In the genomic region with DNA sequence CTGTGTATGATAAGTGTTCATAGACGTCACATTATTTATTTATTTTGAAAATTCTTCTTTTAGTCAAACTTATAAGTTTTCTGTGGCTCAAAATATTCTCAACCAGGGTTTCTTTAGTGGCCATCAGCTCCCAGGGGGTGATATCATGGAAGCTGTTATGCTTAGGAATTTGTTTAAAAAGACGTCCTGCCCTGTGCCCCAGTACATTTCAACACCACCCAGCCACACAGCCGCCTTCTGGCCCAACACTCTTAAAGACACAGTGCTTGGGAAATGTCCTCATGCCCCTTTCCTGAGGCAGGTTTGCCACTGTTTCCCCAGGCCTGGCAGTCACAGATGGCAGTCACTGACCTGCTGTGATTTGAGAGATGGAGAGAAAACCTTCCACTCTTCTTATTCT, we compare ENCODE assay signal across 15 cellular contexts. TPM values are rescaled to one million over a fixed set of nuclear protein-coding genes. Genes with fewer than 3 reads are reported as not detected.
A peak's percentile ranks its signal among the peaks of the same experiment; 100 is the strongest.
DNase-seq lines count a peak whose midpoint lies in the region; ATAC-seq, FAIRE-seq and TF ChIP-seq lines count a peak whose summit lies in the region.
"Had no signal": no experiment of that assay in that cellular context is flagged by ENCODE, and none has a peak within 500 bp of the region (broad histone marks: within the 10 kb centered on the region; RNA-seq: fewer than 3 reads in every experiment).

No MANE protein-coding gene starts in this region.

- no peak overlapping the region for H3K56ac ChIP-seq in H1 (replicated peaks; ENCODE audit: insufficient read length, low read depth, low read length)

- no peak overlapping the region for H3K4me2 ChIP-seq in H1 (ENCODE audit: insufficient read depth in 1 of 2, low read depth in 2 of 2, low read length in 2 of 2)

- H2AK5ac ChIP-seq in H1 (ENCODE audit: low read depth, low read length) = no peak overlapping the region

- no peak overlapping the region for H2BK120ac ChIP-seq in H1 (replicated peaks; ENCODE audit: low read depth, low read length)

- H2BK5ac ChIP-seq in H1 (ENCODE audit: low read depth, low read length) = no peak overlapping the region

- no peak overlapping the region for H3K23ac ChIP-seq in H1 (ENCODE audit: insufficient read length)

- H3K27me3 ChIP-seq in H1 (replicated peaks in 1 of 4; ENCODE audit: control insufficient read depth in 3 of 4, extremely low read depth in 1 of 4, insufficient read depth in 3 of 4, low read length in 3 of 4) (no peaks in the 10 kb centered on the region; a peak in 1 of 7 replicates), liver (ENCODE audit: control insufficient read depth in 4 of 4, insufficient read depth in 4 of 4, low read length in 3 of 4) (no peaks in the 10 kb centered on the region), tibial nerve (no peaks in the 10 kb centered on the region)
- H3K27me3 ChIP-seq: pancreas, SJSA1 had no signal

- no peak overlapping the region for H2BK20ac ChIP-seq in H1 (ENCODE audit: low read length)

- H2BK12ac ChIP-seq in H1 (ENCODE audit: low read depth, low read length) = no peak overlapping the region

- no peak for TF ChIP-seq EP300 in H1 (IDR thresholded peaks at IDR 0.05; ENCODE audit: borderline replicate concordance in 1 of 2, low read depth in 2 of 2, low read length in 2 of 2)
- no peak for TF ChIP-seq EP300 in tibial nerve (IDR thresholded peaks at IDR 0.05)

- H3K4me3 ChIP-seq in H1 (ENCODE audit: extremely low read depth in 1 of 4, insufficient read depth in 2 of 4, low read depth in 3 of 4, low read length in 4 of 4) (no peak overlapping the region), liver (ENCODE audit: low read depth in 1 of 3, low read length in 3 of 3) (no peak overlapping the region), tibial nerve (no peak overlapping the region)
- H3K4me3 ChIP-seq: pancreas, SJSA1 had no signal

- WGBS in H1 (ENCODE audit: extremely low coverage in 1 of 2, insufficient coverage in 1 of 2, insufficient read length in 1 of 2, insufficient replicate concordance in 2 of 2, low coverage in 1 of 2, low lambda C conversion rate in 2 of 2, missing lambda C conversion rate in 1 of 2), 2 experiments = 79% methylated on average over 3 of the region's 3 CpGs; no CpG with 5 or more reads in 1 of the 2 experiments
- WGBS in liver = 29% methylated on average over 3 of the region's 3 CpGs
- 28 to 36% methylated on average over 3 of the region's 3 CpGs for WGBS in tibial nerve, 2 donors

- H3K36me3 ChIP-seq in H1 (ENCODE audit: control insufficient read depth in 2 of 4, insufficient read depth in 4 of 4, low read length in 3 of 4) (no peaks in the 10 kb centered on the region), liver (ENCODE audit: control insufficient read depth in 4 of 4, insufficient read depth in 3 of 4, low read depth in 1 of 4, low read length in 3 of 4) (no peaks in the 10 kb centered on the region), tibial nerve (no peaks in the 10 kb centered on the region)
- H3K36me3 ChIP-seq: pancreas had no signal

- peaks cover 4 to 13% (median 8%) of the 10 kb centered on the region in 4 experiments; a peak in 6 of 7 replicates for H3K4me1 ChIP-seq in H1 (replicated peaks in 1 of 4; ENCODE audit: control insufficient read depth in 3 of 4, insufficient read depth in 4 of 4, low read length in 3 of 4)
- peaks cover 0 to 61% (median 46%) of the 10 kb centered on the region in 4 donors for H3K4me1 ChIP-seq in liver (ENCODE audit: control insufficient read depth in 4 of 4, insufficient read depth in 4 of 4, low read length in 3 of 4)
- H3K4me1 ChIP-seq in tibial nerve = peaks cover 0 to 82% (median 19%) of the 10 kb centered on the region in 4 donors

- CTCF ChIA-PET in H1 (lab: Charles Lee; ENCODE audit: partially characterized antibody) = interaction anchor here (0.7 to 7.8 kb wide), 10 partner anchors 9 to 242 kb away, joined by 3 to 88 read pairs (median 5); no protein-coding TSS in a partner anchor

- H3K9me3 ChIP-seq in H1 (ENCODE audit: insufficient read depth in 2 of 2, low read depth in 1 of 2, low read length in 1 of 2) = no peaks in the 10 kb centered on the region
- no peaks in the 10 kb centered on the region for H3K9me3 ChIP-seq in liver (ENCODE audit: control insufficient read depth in 4 of 4, low read length in 3 of 4)
- no peaks in the 10 kb centered on the region for H3K9me3 ChIP-seq in tibial nerve
- H3K9me3 ChIP-seq: pancreas, SJSA1 had no signal

- no peak overlapping the region for H4K5ac ChIP-seq in H1 (ENCODE audit: insufficient read length, low read depth, low read length)

- no peak for FAIRE-seq in H1 (lab: Jason Lieb, UNC)
- FAIRE-seq: GM18507, pancreas had no signal

- TF ChIP-seq POLR2A in H1 (IDR thresholded peaks at IDR 0.05; ENCODE audit: control extremely low read depth in 1 of 2, low read depth in 2 of 2, low read length in 2 of 2) = no peak
- no peak for TF ChIP-seq POLR2A in tibial nerve (IDR thresholded peaks at IDR 0.05)

- TF ChIP-seq RAD21 in H1 (IDR thresholded peaks at IDR 0.05 in 1 of 2, conservative IDR thresholded peaks at IDR 0.05 in 1 of 2; ENCODE audit: low read depth in 2 of 2, low read length in 2 of 2) (no peak), liver (IDR thresholded peaks at IDR 0.05) (no peak)

- peak; percentile 70 for DNase-seq in GM03348 (ENCODE audit: low spot score)
- no peak for DNase-seq in H1 (ENCODE audit: low read depth in 1 of 2, low spot score in 2 of 2)
- DNase-seq in tibial nerve (ENCODE audit: low spot score in 2 of 2) = peak in 1 of 2 donors; percentile 55
- DNase-seq in RKO (ENCODE audit: low spot score) = no peak
- DNase-seq in cerebellar nuclear complex (lab: John Stamatoyannopoulos, UW) = no peak
- DNase-seq: erythroblast; Kasumi-1; NCI-H1930; pancreas; stimulated activated CD4-positive, alpha-beta T cell treated with anti-CD3 and anti-CD28 coated beads, Interleukin-1b, Interleukin-23, amount 100 ng/mL, for 48 hours had no signal

- H3K18ac ChIP-seq in H1 (ENCODE audit: extremely low read depth, low read length) = no peak overlapping the region

- no peak overlapping the region for H3K4ac ChIP-seq in H1 (replicated peaks; ENCODE audit: insufficient read length, low read depth, low read length)

- H3K9ac ChIP-seq in H1 (replicated peaks in 1 of 4; ENCODE audit: extremely low read depth in 1 of 4, low read depth in 3 of 4, low read length in 3 of 4) = no peak overlapping the region
- peak overlapping the region in 1 of 2 donors; percentile 37 for H3K9ac ChIP-seq in liver (ENCODE audit: low read depth in 1 of 2, low read length in 2 of 2)

- H3K23me2 ChIP-seq in H1 (ENCODE audit: low read depth, low read length) = peaks cover 2% of the 10 kb centered on the region; the same call in 1 of the 2 replicates

- ATAC-seq in GM19452 (IDR thresholded peaks at IDR 0.05; ENCODE audit: unreplicated experiment) = no peak
- ATAC-seq: pancreas had no signal

- H3K27ac ChIP-seq in H1 (ENCODE audit: low read depth, low read length) (no peak overlapping the region), liver (ENCODE audit: low read depth in 1 of 2, low read length in 2 of 2) (peak overlapping the region in 1 of 2 donors; percentile 48), tibial nerve (peak overlapping the region in 3 of 4 donors; percentile 33 to 63 (median 46))
- H3K27ac ChIP-seq: SJSA1 had no signal

- POLR2A ChIA-PET in H1 (lab: Charles Lee; ENCODE audit: partially characterized antibody) = interaction anchor here (1.0 kb wide), 1 partner anchor 9 kb away, joined by 3 read pairs; no protein-coding TSS in a partner anchor

- H2BK15ac ChIP-seq in H1 (ENCODE audit: low read length) = 0 out of 2 replicates have a peak overlapping the region, but pooled peaks have one; percentile 36

- H3K79me2 ChIP-seq in H1 (ENCODE audit: control insufficient read depth in 1 of 2, insufficient read depth in 2 of 2, low read length in 2 of 2) = no peaks in the 10 kb centered on the region

- no peak overlapping the region for H4K91ac ChIP-seq in H1 (replicated peaks; ENCODE audit: insufficient read length, low read length)

- no peaks in the 10 kb centered on the region for H3K79me1 ChIP-seq in H1 (ENCODE audit: low read depth, low read length)

- no peak overlapping the region for H4K8ac ChIP-seq in H1 (ENCODE audit: extremely low read depth, insufficient read depth, low read length)

- H2AFZ ChIP-seq in H1 (ENCODE audit: low read length) = no peak overlapping the region

- TF ChIP-seq CTCF in H1 (IDR thresholded peaks at IDR 0.05; ENCODE audit: control extremely low read depth in 1 of 3, insufficient read depth in 1 of 3, low read depth in 1 of 3, low read length in 3 of 3) (no peak), liver (IDR thresholded peaks at IDR 0.05; ENCODE audit: low read depth, low read length, missing input control) (no peak), tibial nerve (IDR thresholded peaks at IDR 0.05) (no peak)

- H4K20me1 ChIP-seq in H1 (replicated peaks in 1 of 2; ENCODE audit: control insufficient read depth in 1 of 2, insufficient read depth in 2 of 2, low read length in 2 of 2) = peaks cover 2% of the 10 kb centered on the region in 2 experiments

- H3K14ac ChIP-seq in H1 (ENCODE audit: insufficient read length) = no peak overlapping the region

RNA-seq across cellular contexts. Expression of gene TSKU, which starts 19.9 kb away (rescaled TPM):
- total RNA-seq in H1 (2021; fragmentation: NEBNext Ultra II Directional; extraction: Animal tissue kit (Norgen Biotek cat#: 25700)) = 22.8 TPM in 2 replicates
- polyA plus RNA-seq in H1 (2011; rRNA removed) (28.4 and 40.7 TPM in 2 replicates), liver (100 to 1,000 TPM in 1 of 2 donors, 10 to 100 TPM in 1; 58.3 to 492 TPM)
- 18.1 TPM for polyA plus RNA-seq in H1 (2011; cell fraction: cytosol; rRNA removed)
- polyA plus RNA-seq in H1 (2011; cell fraction: nucleus; rRNA removed) = 34.2 TPM
- polyA plus RNA-seq in H1 (2012, experiment 1 of 2) = 15.8 to 27.1 TPM (median 20.7 TPM) in 4 replicates
- 22.0 TPM for polyA plus RNA-seq in H1 (2012, experiment 2 of 2)
- 21.4 TPM for polyA plus RNA-seq in H1 (2013, experiment 1 of 2)
- polyA plus RNA-seq in H1 (2013, experiment 2 of 2) = 23.8 TPM
- 21.7 and 33.3 TPM in 2 replicates for polyA minus RNA-seq in H1 (2011; rRNA and poly(A)+ RNA removed)
- 17.2 TPM for polyA minus RNA-seq in H1 (2011; cell fraction: cytosol; rRNA and poly(A)+ RNA removed)
- polyA minus RNA-seq in H1 (2011; cell fraction: nucleus; rRNA and poly(A)+ RNA removed) = 27.5 TPM
- total RNA-seq in liver (10 to 100 TPM in 1 of 2 donors, 1 to 10 TPM in 1; 3.3 to 33.7 TPM), tibial nerve (100 to 1,000 TPM; 140 to 385 (median 202) TPM)
- total RNA-seq: mononuclear cell had no signal

RNA-seq across cellular contexts. Expression of gene ACER3, which starts 57.7 kb away (rescaled TPM):
- 16.2 and 17.1 TPM in 2 replicates for total RNA-seq in H1 (2021; fragmentation: NEBNext Ultra II Directional; extraction: Animal tissue kit (Norgen Biotek cat#: 25700))
- polyA plus RNA-seq in H1 (2011; rRNA removed) (3.5 and 5.7 TPM in 2 replicates), liver (1 to 10 TPM; 1.9 to 4.5 TPM)
- 6.6 TPM for polyA plus RNA-seq in H1 (2011; cell fraction: cytosol; rRNA removed)
- polyA plus RNA-seq in H1 (2011; cell fraction: nucleus; rRNA removed) = 5.5 TPM
- 6.8 to 10.6 TPM (median 7.7 TPM) in 4 replicates for polyA plus RNA-seq in H1 (2012, experiment 1 of 2)
- polyA plus RNA-seq in H1 (2012, experiment 2 of 2) = 1.5 TPM
- 8.1 TPM for polyA plus RNA-seq in H1 (2013, experiment 1 of 2)
- 9.6 TPM for polyA plus RNA-seq in H1 (2013, experiment 2 of 2)
- polyA minus RNA-seq in H1 (2011; rRNA and poly(A)+ RNA removed) = 16.1 and 22.3 TPM in 2 replicates
- 10.6 TPM for polyA minus RNA-seq in H1 (2011; cell fraction: cytosol; rRNA and poly(A)+ RNA removed)
- polyA minus RNA-seq in H1 (2011; cell fraction: nucleus; rRNA and poly(A)+ RNA removed) = 19.4 TPM
- total RNA-seq in liver (1 to 10 TPM; 3.9 to 5.9 TPM), tibial nerve (10 to 100 TPM; 20.5 to 30.6 (median 23.0) TPM)
